9 cellular contexts compared by ENCODE assay signal in genomic region chr6:28710466-28711191, GRCh38.
DNase-seq lines count a peak whose midpoint lies in the region; ATAC-seq, FAIRE-seq and TF ChIP-seq lines count a peak whose summit lies in the region.
"Had no signal": no experiment of that assay in that cellular context is flagged by ENCODE, and none has a peak within 500 bp of the region (broad histone marks: within the 10 kb centered on the region; RNA-seq: fewer than 3 reads in every experiment).

No MANE protein-coding gene starts in this region.

- H3K4me3 Mint-ChIP-seq in activated T-cell treated with anti-CD3 and anti-CD28 coated beads, Interleukin-2, amount 50 U/mL, for 4 hours = no peak overlapping the region

- no peaks in the 10 kb centered on the region for H3K4me1 ChIP-seq in HUES6 (ENCODE audit: control insufficient read depth, insufficient read depth, low read length)

- no peak for FAIRE-seq in GM12891 (lab: Jason Lieb, UNC)

- peaks cover 5% of the 10 kb centered on the region for H3K4me1 Mint-ChIP-seq in activated T-cell treated with anti-CD3 and anti-CD28 coated beads, Interleukin-2, amount 50 U/mL, for 4 hours (ENCODE audit: low read depth)

- peaks cover 3% of the 10 kb centered on the region for H3K36me3 Mint-ChIP-seq in activated T-cell treated with anti-CD3 and anti-CD28 coated beads, Interleukin-2, amount 50 U/mL, for 4 hours (ENCODE audit: insufficient read depth)

- peaks cover 6% of the 10 kb centered on the region for H3K9me3 ChIP-seq in HUES6 (ENCODE audit: control insufficient read depth, insufficient read depth, low read depth, low read length)

- TF ChIP-seq POLR2A in GM12891 (IDR thresholded peaks at IDR 0.05; ENCODE audit: low read depth, low read length) = no peak

- peak; percentile 46 to 57 for ATAC-seq in activated T-cell treated with anti-CD3 and anti-CD28 coated beads, Interleukin-2, amount 50 U/mL, for 4 hours
- no peak for ATAC-seq in HG03521 (IDR thresholded peaks at IDR 0.05; ENCODE audit: unreplicated experiment)

- H3K9ac ChIP-seq in HUES6 (ENCODE audit: low read length) = no peak overlapping the region

- no peak overlapping the region for H3K27ac ChIP-seq in HUES6 (ENCODE audit: low read depth, low read length)

- peaks cover 69% of the 10 kb centered on the region for H3K27me3 Mint-ChIP-seq in activated T-cell treated with anti-CD3 and anti-CD28 coated beads, Interleukin-2, amount 50 U/mL, for 4 hours (ENCODE audit: low read depth)

- no peaks in the 10 kb centered on the region for H3K36me3 ChIP-seq in HUES6 (ENCODE audit: control insufficient read depth, insufficient read depth, low read length)

- no peaks in the 10 kb centered on the region for H3K27me3 ChIP-seq in HUES6 (ENCODE audit: control insufficient read depth, insufficient read depth, low read length)

- peak; percentile 78 for DNase-seq in EL
- no peak for DNase-seq in activated T-cell treated with anti-CD3 and anti-CD28 coated beads, Interleukin-2, amount 50 U/mL, for 4 hours
- peak; percentile 74 for DNase-seq in islet precursor cell
- DNase-seq in SKM-1 (lab: John Stamatoyannopoulos, UW; ENCODE audit: unreplicated experiment) = no peak
- DNase-seq in cortex of kidney (lab: John Stamatoyannopoulos, UW) = no peak
- DNase-seq in GM12891 (ENCODE audit: insufficient read length, low spot score) = no peak
- DNase-seq: activated gamma-delta T cell treated with Interleukin-2 at 50 U/mL for 16 hours had no signal

- H3K9me3 Mint-ChIP-seq in activated T-cell treated with anti-CD3 and anti-CD28 coated beads, Interleukin-2, amount 50 U/mL, for 4 hours = peaks cover 29% of the 10 kb centered on the region

- peak overlapping the region; percentile 83 for H3K4me3 ChIP-seq in HUES6 (ENCODE audit: low read depth, low read length)

TF ChIP-seq in GM12891, 5 proteins besides CTCF, POLR2A, EP300 and RAD21:
- TF ChIP-seq PAX5 (IDR thresholded peaks at IDR 0.05; ENCODE audit: insufficient read depth, low read length, severe bottlenecking) (no peak), SPI1 (IDR thresholded peaks at IDR 0.05; ENCODE audit: low read depth, low read length) (no peak), POLR2AphosphoS5 (IDR thresholded peaks at IDR 0.05; ENCODE audit: low read depth, low read length) (no peak), TAF1 (IDR thresholded peaks at IDR 0.05; ENCODE audit: low read depth, low read length) (no peak), POU2F2 (IDR thresholded peaks at IDR 0.05; ENCODE audit: low read depth, low read length) (no peak)

Comparison
In these comparisons a context has a peak if more than half of its experiments do, and no peak if none do; other contexts are left out.
1. DNase-seq: peak in EL (single experiment) and islet precursor cell (single experiment); none in activated T-cell treated with anti-CD3 and anti-CD28 coated beads, Interleukin-2, amount 50 U/mL, for 4 hours (single experiment), SKM-1 (single experiment), cortex of kidney (single experiment) and GM12891 (single experiment).